9 cellular contexts compared by ENCODE assay signal in genomic region chr3:50327129-50327528, GRCh38. TPM values are rescaled to one million over a fixed set of nuclear protein-coding genes. Genes with fewer than 3 reads are reported as not detected.
DNase-seq lines count a peak whose midpoint lies in the region; ATAC-seq and TF ChIP-seq lines count a peak whose summit lies in the region.
"Had no signal": no experiment of that assay in that cellular context is flagged by ENCODE, and none has a peak within 500 bp of the region (broad histone marks: within the 10 kb centered on the region; RNA-seq: fewer than 3 reads in every experiment).

No MANE protein-coding gene starts in this region.

- POLR2A ChIA-PET in activated CD4-positive, alpha-beta T cell treated with anti-CD3 and anti-CD28 coated beads, Interleukin-2, amount 10 ng/mL, durations not matched to agents 7 days and 5 days (lab: Charles Lee), result interaction anchor here (1.9 kb wide), 1 partner anchor 10 kb away, joined by 11 read pairs; no protein-coding TSS in a partner anchor

- H3K27me3 ChIP-seq in adipocyte (replicated peaks; ENCODE audit: control insufficient read depth, insufficient read depth, low read length) (no peaks in the 10 kb centered on the region), right lobe of liver (no peaks in the 10 kb centered on the region), thyroid gland (no peaks in the 10 kb centered on the region)

- H3K4me1 ChIP-seq in adipocyte (ENCODE audit: control insufficient read depth, insufficient read depth, low read length) (peaks cover 18% of the 10 kb centered on the region), right lobe of liver (peaks cover 0 to 28% (median 13%) of the 10 kb centered on the region in 4 donors), thyroid gland (peaks cover 15 to 28% of the 10 kb centered on the region in 2 donors)

- H3K9me3 Mint-ChIP-seq in activated CD4-positive, alpha-beta T cell treated with anti-CD3 and anti-CD28 coated beads, Interleukin-2, amount 10 ng/mL, durations not matched to agents 7 days and 5 days, result no peaks in the 10 kb centered on the region

- H3K27ac ChIP-seq in right lobe of liver (no peak overlapping the region), thyroid gland (peak overlapping the region in 2 of 3 donors; percentile 56 to 77)

- no peak for TF ChIP-seq CTCF in right lobe of liver (IDR thresholded peaks at IDR 0.05)
- TF ChIP-seq CTCF in thyroid gland (IDR thresholded peaks at IDR 0.05), result no peak

- ATAC-seq in right lobe of liver (no peak), GM21381 (IDR thresholded peaks at IDR 0.05; ENCODE audit: unreplicated experiment) (no peak)

- no peaks in the 10 kb centered on the region for H3K27me3 Mint-ChIP-seq in activated CD4-positive, alpha-beta T cell treated with anti-CD3 and anti-CD28 coated beads, Interleukin-2, amount 10 ng/mL, durations not matched to agents 7 days and 5 days

- H3K36me3 ChIP-seq in adipocyte (ENCODE audit: control insufficient read depth, insufficient read depth, low read length, severe bottlenecking) (peaks cover 40% of the 10 kb centered on the region), right lobe of liver (peaks cover 7 to 29% (median 15%) of the 10 kb centered on the region in 4 donors), thyroid gland (peaks cover 28 to 29% of the 10 kb centered on the region in 2 donors)

- H3K4me3 ChIP-seq in adipocyte (ENCODE audit: low read length) (peak overlapping the region; percentile 94), right lobe of liver (peak overlapping the region; percentile 82 to 93 (median 83)), thyroid gland (replicated peaks in 1 of 3) (peak overlapping the region in 1 of 3 donors; percentile 97)

- intact Hi-C loops in right lobe of liver (cut with DNase I) (loop anchor here in 1 of 2 donors (5.0 kb wide), 1 partner anchor 50 kb away; the partner anchor contains the start of gene LSMEM2), thyroid gland (cut with DNase I) (loop anchor here (5.0 kb wide), 1 partner anchor 35 kb away; the partner anchor contains the start of gene IFRD2)

- WGBS in right lobe of liver (ENCODE audit: insufficient coverage, low coverage, low lambda C conversion rate, missing lambda C conversion rate), result 0% methylated on average over 1 of the region's 4 CpGs
- WGBS in thyroid gland, 2 donors, result 55 to 87% methylated on average over 4 of the region's 4 CpGs

- peak overlapping the region; percentile 96 for H3K9ac ChIP-seq in adipocyte (ENCODE audit: low read length)

- H3K4me3 Mint-ChIP-seq in activated CD4-positive, alpha-beta T cell treated with anti-CD3 and anti-CD28 coated beads, Interleukin-2, amount 10 ng/mL, durations not matched to agents 7 days and 5 days, result peak overlapping the region; percentile 84

- H3K36me3 Mint-ChIP-seq in activated CD4-positive, alpha-beta T cell treated with anti-CD3 and anti-CD28 coated beads, Interleukin-2, amount 10 ng/mL, durations not matched to agents 7 days and 5 days (ENCODE audit: low read depth), result peaks cover 27% of the 10 kb centered on the region

- peak overlapping the region; percentile 78 for H3K27ac Mint-ChIP-seq in activated CD4-positive, alpha-beta T cell treated with anti-CD3 and anti-CD28 coated beads, Interleukin-2, amount 10 ng/mL, durations not matched to agents 7 days and 5 days

- DNase-seq in activated CD4-positive, alpha-beta T cell treated with anti-CD3 and anti-CD28 coated beads, Interleukin-2, amount 10 ng/mL, durations not matched to agents 7 days and 5 days, result no peak
- DNase-seq in activated CD4-positive, alpha-beta T cell treated with anti-CD3 and anti-CD28 coated beads, Interleukin-2, amount 50 U/mL, for 48 hours, result no peak
- DNase-seq in adipocyte (ENCODE audit: low read depth) (no peak), right lobe of liver (no peak), thyroid gland (no peak), iPS-NIHi11 (ENCODE audit: low spot score) (no peak), NCI-H1436 (lab: John Stamatoyannopoulos, UW) (no peak)
- DNase-seq: C1 segment of cervical spinal cord had no signal

- TF ChIP-seq POLR2A in right lobe of liver (IDR thresholded peaks at IDR 0.05) (no peak), thyroid gland (IDR thresholded peaks at IDR 0.05) (no peak)

- H3K4me1 Mint-ChIP-seq in activated CD4-positive, alpha-beta T cell treated with anti-CD3 and anti-CD28 coated beads, Interleukin-2, amount 10 ng/mL, durations not matched to agents 7 days and 5 days, result peaks cover 31% of the 10 kb centered on the region

- H3K9me3 ChIP-seq in adipocyte (ENCODE audit: control insufficient read depth, low read length) (no peaks in the 10 kb centered on the region), right lobe of liver (no peaks in the 10 kb centered on the region), thyroid gland (no peaks in the 10 kb centered on the region)

- CTCF ChIA-PET in activated CD4-positive, alpha-beta T cell treated with anti-CD3 and anti-CD28 coated beads, Interleukin-2, amount 10 ng/mL, durations not matched to agents 7 days and 5 days (lab: Charles Lee), result interaction anchor here (1.2 to 2.9 kb wide), 6 partner anchors 9 to 100 kb away, joined by 4 to 14 read pairs (median 6); partner anchors contain the start of genes HYAL3, NAA80 and RASSF1

RNA-seq across cellular contexts. Expression of gene TUSC2, which starts 0.9 kb away (rescaled TPM):
- total RNA-seq in activated CD4-positive, alpha-beta T cell treated with anti-CD3 and anti-CD28 coated beads, Interleukin-2, amount 10 ng/mL, durations not matched to agents 7 days and 5 days, result 10 to 100 TPM; 16.1 to 17.7 TPM
- total RNA-seq in right lobe of liver (10 to 100 TPM in 5 of 6 experiments, 1 to 10 TPM in 1; 9.7 to 36.9 (median 12.5) TPM), thyroid gland (10 to 100 TPM; 28.7 to 63.7 (median 42.3) TPM)

RNA-seq across cellular contexts. Expression of gene HYAL2, which starts 4.6 kb away (rescaled TPM):
- 1 to 10 TPM; 4.3 to 5.7 TPM for total RNA-seq in activated CD4-positive, alpha-beta T cell treated with anti-CD3 and anti-CD28 coated beads, Interleukin-2, amount 10 ng/mL, durations not matched to agents 7 days and 5 days
- total RNA-seq in right lobe of liver, result 10 to 100 TPM; 13.0 to 41.6 (median 21.2) TPM
- total RNA-seq in thyroid gland, result 100 to 1,000 TPM; 133 to 206 (median 158) TPM

RNA-seq across cellular contexts. Expression of gene RASSF1, which starts 13.5 kb away (rescaled TPM):
- 100 to 1,000 TPM in 1 of 2 experiments, 10 to 100 TPM in 1; 88.3 to 122 TPM for total RNA-seq in activated CD4-positive, alpha-beta T cell treated with anti-CD3 and anti-CD28 coated beads, Interleukin-2, amount 10 ng/mL, durations not matched to agents 7 days and 5 days
- total RNA-seq in right lobe of liver, result 10 to 100 TPM in 3 of 6 experiments, 1 to 10 TPM in 3; 5.2 to 17.8 (median 9.1) TPM
- total RNA-seq in thyroid gland, result 10 to 100 TPM; 18.9 to 42.6 (median 24.8) TPM

RNA-seq across cellular contexts. Expression of gene ZMYND10, which starts 18.4 kb away (rescaled TPM):
- 1 to 10 TPM; 3.5 to 3.6 TPM for total RNA-seq in activated CD4-positive, alpha-beta T cell treated with anti-CD3 and anti-CD28 coated beads, Interleukin-2, amount 10 ng/mL, durations not matched to agents 7 days and 5 days
- total RNA-seq in right lobe of liver (under 1 TPM; 0.25 to 0.70 (median 0.46) TPM), thyroid gland (1 to 10 TPM; 3.6 to 8.1 (median 4.4) TPM)

RNA-seq across cellular contexts. Expression of gene NPRL2, which starts 23.4 kb away (rescaled TPM):
- total RNA-seq in activated CD4-positive, alpha-beta T cell treated with anti-CD3 and anti-CD28 coated beads, Interleukin-2, amount 10 ng/mL, durations not matched to agents 7 days and 5 days, result 10 to 100 TPM; 40.8 to 46.5 TPM
- 10 to 100 TPM; 10.6 to 18.3 (median 14.4) TPM for total RNA-seq in right lobe of liver
- total RNA-seq in thyroid gland, result 10 to 100 TPM; 13.4 to 30.6 (median 24.7) TPM

Comparison
In these comparisons a context has a peak if more than half of its experiments do, and no peak if none do; other contexts are left out.
1. H3K27ac ChIP-seq: peak in thyroid gland (2 of 3); none in right lobe of liver (0 of 3).